ENCODE assay signal across 14 cellular contexts in genomic region chr15:90259524-90259923, GRCh38. TPM values are rescaled to one million over a fixed set of nuclear protein-coding genes. Genes with fewer than 3 reads are reported as not detected.
DNase-seq lines count a peak whose midpoint lies in the region; ATAC-seq and TF ChIP-seq lines count a peak whose summit lies in the region.
"Had no signal": no experiment of that assay in that cellular context is flagged by ENCODE, and none has a peak within 500 bp of the region (broad histone marks: within the 10 kb centered on the region; RNA-seq: fewer than 3 reads in every experiment).

No MANE protein-coding gene starts in this region.

- DNase-seq in natural killer cell treated with Interleukin-12 subunit alpha and Interleukin-12 subunit beta and Interleukin-15 and Interleukin-18, amount 100 ng/mL, for 72 hours (ENCODE audit: low spot score): no peak
- no peak for DNase-seq in natural killer cell
- no peak for DNase-seq in stimulated activated naive CD8-positive, alpha-beta T cell treated with anti-CD3 and anti-CD28 coated beads, Interleukin-15, amount 100 ng/mL, for 72 hours
- DNase-seq in NCI-H1048 (lab: John Stamatoyannopoulos, UW): no peak
- DNase-seq in hippocampal formation (lab: John Stamatoyannopoulos, UW): no peak
- DNase-seq: DMS79, NCI-H748 treated with DMSO at 0.1 percent for 48 hours, nephron progenitor cell had no signal

- TF ChIP-seq CTCF in natural killer cell (IDR thresholded peaks at IDR 0.05): no peak

- no peaks in the 10 kb centered on the region for H3K27me3 Mint-ChIP-seq in natural killer cell treated with Interleukin-12 subunit alpha and Interleukin-12 subunit beta and Interleukin-15 and Interleukin-18, amount 100 ng/mL, for 72 hours
- H3K27me3 Mint-ChIP-seq in natural killer cell (ENCODE audit: low read depth in 2 of 2): no peaks in the 10 kb centered on the region
- H3K27me3 Mint-ChIP-seq in stimulated activated naive CD8-positive, alpha-beta T cell treated with anti-CD3 and anti-CD28 coated beads, Interleukin-15, amount 100 ng/mL, for 72 hours: no peaks in the 10 kb centered on the region
- H3K27me3 Mint-ChIP-seq: stimulated activated naive CD8-positive, alpha-beta T cell treated with anti-CD3 and anti-CD28 coated beads, Interleukin-15, Interleukin-2, amounts not matched to agents 100 ng/mL and 50 ng/mL, for 24 hours had no signal

- intact Hi-C loops in natural killer cell (cut with micrococcal nuclease): no loop called here

- peak in 1 of 2 donors; percentile 81 for ATAC-seq in natural killer cell treated with Interleukin-12 subunit alpha and Interleukin-12 subunit beta and Interleukin-15 and Interleukin-18, amount 100 ng/mL, for 72 hours
- no peak for ATAC-seq in natural killer cell
- peak; percentile 71 for ATAC-seq in HG02678 (IDR thresholded peaks at IDR 0.05; ENCODE audit: unreplicated experiment)
- ATAC-seq in HG03469 (IDR thresholded peaks at IDR 0.05; ENCODE audit: unreplicated experiment): peak; percentile 59
- ATAC-seq in stimulated activated naive CD8-positive, alpha-beta T cell treated with anti-CD3 and anti-CD28 coated beads, Interleukin-15, amount 100 ng/mL, for 72 hours: peak; percentile 55
- ATAC-seq in GM18511 (IDR thresholded peaks at IDR 0.05; ENCODE audit: unreplicated experiment): no peak
- ATAC-seq: esophagus mucosa, SK-N-SH treated with all-trans-retinoic acid at 6 μM for 48 hours had no signal

- H3K4me1 Mint-ChIP-seq in natural killer cell treated with Interleukin-12 subunit alpha and Interleukin-12 subunit beta and Interleukin-15 and Interleukin-18, amount 100 ng/mL, for 72 hours (ENCODE audit: low read depth in 2 of 2): peaks cover 4 to 12% of the 10 kb centered on the region in 2 donors
- H3K4me1 Mint-ChIP-seq in natural killer cell: peaks cover 4 to 5% of the 10 kb centered on the region in 2 donors
- H3K4me1 Mint-ChIP-seq in stimulated activated naive CD8-positive, alpha-beta T cell treated with anti-CD3 and anti-CD28 coated beads, Interleukin-15, amount 100 ng/mL, for 72 hours: peaks cover 9% of the 10 kb centered on the region

- H3K36me3 Mint-ChIP-seq in natural killer cell treated with Interleukin-12 subunit alpha and Interleukin-12 subunit beta and Interleukin-15 and Interleukin-18, amount 100 ng/mL, for 72 hours: no peaks in the 10 kb centered on the region
- no peaks in the 10 kb centered on the region for H3K36me3 Mint-ChIP-seq in natural killer cell

- no peaks in the 10 kb centered on the region for H3K9me3 Mint-ChIP-seq in natural killer cell treated with Interleukin-12 subunit alpha and Interleukin-12 subunit beta and Interleukin-15 and Interleukin-18, amount 100 ng/mL, for 72 hours
- H3K9me3 Mint-ChIP-seq in natural killer cell: no peaks in the 10 kb centered on the region
- no peaks in the 10 kb centered on the region for H3K9me3 Mint-ChIP-seq in stimulated activated naive CD8-positive, alpha-beta T cell treated with anti-CD3 and anti-CD28 coated beads, Interleukin-15, amount 100 ng/mL, for 72 hours
- H3K9me3 Mint-ChIP-seq: nephron progenitor cell; stimulated activated naive CD8-positive, alpha-beta T cell treated with anti-CD3 and anti-CD28 coated beads, Interleukin-15, Interleukin-2, amounts not matched to agents 100 ng/mL and 50 ng/mL, for 24 hours had no signal

- H3K4me3 Mint-ChIP-seq in natural killer cell treated with Interleukin-12 subunit alpha and Interleukin-12 subunit beta and Interleukin-15 and Interleukin-18, amount 100 ng/mL, for 72 hours: peak overlapping the region; percentile 40
- H3K4me3 Mint-ChIP-seq in natural killer cell: no peak overlapping the region
- no peak overlapping the region for H3K4me3 Mint-ChIP-seq in stimulated activated naive CD8-positive, alpha-beta T cell treated with anti-CD3 and anti-CD28 coated beads, Interleukin-15, amount 100 ng/mL, for 72 hours
- H3K4me3 Mint-ChIP-seq: nephron progenitor cell; stimulated activated naive CD8-positive, alpha-beta T cell treated with anti-CD3 and anti-CD28 coated beads, Interleukin-15, Interleukin-2, amounts not matched to agents 100 ng/mL and 50 ng/mL, for 24 hours had no signal

- H3K27ac Mint-ChIP-seq in natural killer cell treated with Interleukin-12 subunit alpha and Interleukin-12 subunit beta and Interleukin-15 and Interleukin-18, amount 100 ng/mL, for 72 hours: no peak overlapping the region
- no peak overlapping the region for H3K27ac Mint-ChIP-seq in natural killer cell
- no peak overlapping the region for H3K27ac Mint-ChIP-seq in stimulated activated naive CD8-positive, alpha-beta T cell treated with anti-CD3 and anti-CD28 coated beads, Interleukin-15, amount 100 ng/mL, for 72 hours
- H3K27ac Mint-ChIP-seq: nephron progenitor cell; stimulated activated naive CD8-positive, alpha-beta T cell treated with anti-CD3 and anti-CD28 coated beads, Interleukin-15, Interleukin-2, amounts not matched to agents 100 ng/mL and 50 ng/mL, for 24 hours had no signal

RNA-seq across cellular contexts. Expression of gene NGRN, which starts 5.9 kb away (rescaled TPM):
- 10 to 100 TPM; 22.8 to 36.5 TPM for total RNA-seq in natural killer cell treated with Interleukin-12 subunit alpha and Interleukin-12 subunit beta and Interleukin-15 and Interleukin-18, amount 100 ng/mL, for 72 hours
- total RNA-seq in natural killer cell: 10 to 100 TPM; 33.4 to 43.5 (median 33.5) TPM

RNA-seq across cellular contexts. Expression of gene TTLL13, which starts 10.2 kb away (rescaled TPM):
- under 1 TPM in 1 of 2 donors, not detected in 1; 0.36 TPM for total RNA-seq in natural killer cell treated with Interleukin-12 subunit alpha and Interleukin-12 subunit beta and Interleukin-15 and Interleukin-18, amount 100 ng/mL, for 72 hours
- 1 to 10 TPM in 2 of 3 donors, under 1 TPM in 1; 0.18 to 2.2 (median 1.2) TPM for total RNA-seq in natural killer cell
- total RNA-seq: esophagus mucosa had no signal

RNA-seq across cellular contexts. Expression of gene GDPGP1, which starts 25.5 kb away (rescaled TPM):
- 10 to 100 TPM in 1 of 2 donors, 1 to 10 TPM in 1; 9.6 to 10.0 TPM for total RNA-seq in natural killer cell treated with Interleukin-12 subunit alpha and Interleukin-12 subunit beta and Interleukin-15 and Interleukin-18, amount 100 ng/mL, for 72 hours
- 10 to 100 TPM in 1 of 3 donors, 1 to 10 TPM in 2; 7.8 to 11.1 (median 9.5) TPM for total RNA-seq in natural killer cell

RNA-seq across cellular contexts. Expression of gene CIB1, which starts 25.8 kb away (rescaled TPM):
- 100 to 1,000 TPM in 1 of 2 donors, 10 to 100 TPM in 1; 86.1 to 119 TPM for total RNA-seq in natural killer cell treated with Interleukin-12 subunit alpha and Interleukin-12 subunit beta and Interleukin-15 and Interleukin-18, amount 100 ng/mL, for 72 hours
- total RNA-seq in natural killer cell: 100 to 1,000 TPM; 136 to 209 (median 154) TPM

RNA-seq across cellular contexts. Expression of gene SEMA4B, which starts 58.4 kb away (rescaled TPM):
- 1 to 10 TPM; 9.2 to 9.7 TPM for total RNA-seq in natural killer cell treated with Interleukin-12 subunit alpha and Interleukin-12 subunit beta and Interleukin-15 and Interleukin-18, amount 100 ng/mL, for 72 hours
- 10 to 100 TPM; 13.1 to 28.1 (median 25.0) TPM for total RNA-seq in natural killer cell

Comparison
In these comparisons a context has a peak if more than half of its experiments do, and no peak if none do; other contexts are left out.
1. ATAC-seq: peak in HG02678 (single experiment), HG03469 (single experiment) and stimulated activated naive CD8-positive, alpha-beta T cell treated with anti-CD3 and anti-CD28 coated beads, Interleukin-15, amount 100 ng/mL, for 72 hours (single experiment); none in natural killer cell (0 of 3) and GM18511 (single experiment).